In the genomic region with DNA sequence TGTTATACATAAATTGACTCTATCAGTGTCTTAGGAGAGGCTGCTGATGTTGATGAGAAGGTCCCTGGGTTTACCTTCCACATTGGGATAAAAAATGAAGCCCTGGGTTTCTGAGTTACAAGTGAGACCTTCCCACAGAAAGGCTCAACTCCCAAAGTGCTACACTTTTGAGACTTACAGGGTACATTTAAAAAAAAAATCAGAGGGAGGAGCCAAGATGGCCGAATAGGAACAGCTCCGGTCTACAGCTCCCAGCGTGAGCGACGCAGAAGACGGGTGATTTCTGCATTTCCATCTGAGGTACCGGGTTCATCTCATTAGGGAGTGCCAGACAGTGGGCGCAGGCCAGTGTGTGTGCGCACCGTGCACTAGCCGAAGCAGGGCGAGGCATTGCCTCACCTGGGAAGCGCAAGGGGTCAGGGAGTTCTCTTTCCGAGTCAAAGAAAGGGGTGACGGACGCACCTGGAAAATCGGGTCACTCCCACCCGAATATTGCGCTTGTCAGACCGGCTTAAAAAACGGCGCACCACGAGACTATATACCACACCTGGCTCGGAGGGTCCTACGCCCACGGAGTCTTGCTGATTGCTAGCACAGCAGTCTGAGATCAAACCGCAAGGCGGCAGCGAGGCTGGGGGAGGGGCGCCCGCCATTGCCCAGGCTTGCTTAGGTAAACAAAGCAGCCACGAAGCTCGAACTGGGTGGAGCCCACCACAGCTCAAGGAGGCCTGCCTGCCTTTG, we compare ENCODE assay signal across 8 cellular contexts.
A peak's percentile ranks its signal among the peaks of the same experiment; 100 is the strongest.
DNase-seq lines count a peak whose midpoint lies in the region; ATAC-seq and TF ChIP-seq lines count a peak whose summit lies in the region.
"Not testable (repeated sequence)": the region's sequence is repeated elsewhere in the genome, so short reads cannot be mapped to it uniquely, and the experiment has no call there.

No MANE protein-coding gene starts in this region.

- not testable (repeated sequence) for H3K27me3 ChIP-seq in GM06990 (replicated peaks; ENCODE audit: control insufficient read depth, insufficient read depth, low read length); ectodermal cell (ENCODE audit: control insufficient read depth, insufficient read depth, low read length, poor library complexity, severe bottlenecking); neuronal stem cell (ENCODE audit: control insufficient read depth in 3 of 3, insufficient read depth in 3 of 3, low read depth in 1 of 3, low read length in 3 of 3); upper lobe of left lung

- H3K36me3 Mint-ChIP-seq in activated T-helper 1 cell treated with anti-CD3 and anti-CD28 coated beads, Interleukin-12 subunit alpha, Interleukin-12 subunit beta, Interleukin-2, Interleukin-4 antibody, amounts not matched to agents 30 ng/mL and 10 ng/mL and 1 ng/mL, durations not matched to agents 14 hours and 24 hours and 36 hours (ENCODE audit: low read depth), result not testable (repeated sequence)

- not testable (repeated sequence) for H2BK12ac ChIP-seq in neuronal stem cell (ENCODE audit: low read length)

- peak overlapping the region; percentile 19 for H3K4me2 ChIP-seq in neuronal stem cell (ENCODE audit: insufficient read depth, low read length, poor library complexity, severe bottlenecking)

- 29 to 32% methylated on average over 26 to 29 of the region's 33 CpGs for WGBS in ectodermal cell, 2 experiments
- no CpG with 5 or more reads among the region's 33 CpGs for WGBS in neuronal stem cell (ENCODE audit: extremely low coverage in 2 of 2, insufficient read length in 2 of 2, insufficient replicate concordance in 1 of 2), 2 donors
- 42 to 80% methylated on average over 12 to 26 of the region's 33 CpGs for WGBS in upper lobe of left lung, 2 donors

- DNase-seq in GM06990 (ENCODE audit: extremely low read depth, insufficient read length); activated T-helper 1 cell treated with anti-CD3 and anti-CD28 coated beads, Interleukin-12 subunit alpha, Interleukin-12 subunit beta, Interleukin-2, Interleukin-4 antibody, amounts not matched to agents 30 ng/mL and 10 ng/mL and 1 ng/mL, durations not matched to agents 14 hours and 24 hours and 36 hours (ENCODE audit: low spot score); neuronal stem cell (ENCODE audit: low spot score): not testable (repeated sequence)
- DNase-seq in NCI-H1417 (lab: John Stamatoyannopoulos, UW) (peak; percentile 12 to 79 (median 50)), upper lobe of left lung (peak in 1 of 2 donors; percentile 56)

- not testable (repeated sequence) for TF ChIP-seq POLR2A in upper lobe of left lung (IDR thresholded peaks at IDR 0.05)

- not testable (repeated sequence) for H4K8ac ChIP-seq in neuronal stem cell (ENCODE audit: low read depth, low read length)

- not testable (repeated sequence) for H3K4me1 ChIP-seq in ectodermal cell (ENCODE audit: control insufficient read depth, insufficient read depth, low read length); neuronal stem cell (ENCODE audit: control insufficient read depth in 2 of 2, insufficient read depth in 1 of 2, low read depth in 1 of 2, low read length in 2 of 2); upper lobe of left lung

- H3K4ac ChIP-seq in neuronal stem cell (ENCODE audit: low read length), result not testable (repeated sequence)

- not testable (repeated sequence) for H2BK120ac ChIP-seq in neuronal stem cell (ENCODE audit: low read depth, low read length)

- H3K36me3 ChIP-seq in GM06990 (ENCODE audit: control insufficient read depth, insufficient read depth, low read length); ectodermal cell (ENCODE audit: control insufficient read depth, insufficient read depth, low read length); upper lobe of left lung: not testable (repeated sequence)
- H3K36me3 ChIP-seq in neuronal stem cell (replicated peaks in 1 of 2; ENCODE audit: control insufficient read depth in 2 of 2, insufficient read depth in 2 of 2, low read length in 2 of 2), result peaks cover under 1 to 20% of the 10 kb centered on the region in 2 donors

- not testable (repeated sequence) for H3K9me3 Mint-ChIP-seq in activated T-helper 1 cell treated with anti-CD3 and anti-CD28 coated beads, Interleukin-12 subunit alpha, Interleukin-12 subunit beta, Interleukin-2, Interleukin-4 antibody, amounts not matched to agents 30 ng/mL and 10 ng/mL and 1 ng/mL, durations not matched to agents 14 hours and 24 hours and 36 hours

- H3K23ac ChIP-seq in neuronal stem cell (ENCODE audit: low read depth, low read length, poor library complexity), result not testable (repeated sequence)

- H3K9ac ChIP-seq in neuronal stem cell (ENCODE audit: low read depth, low read length, poor library complexity), result not testable (repeated sequence)

- H3K4me3 Mint-ChIP-seq in activated T-helper 1 cell treated with anti-CD3 and anti-CD28 coated beads, Interleukin-12 subunit alpha, Interleukin-12 subunit beta, Interleukin-2, Interleukin-4 antibody, amounts not matched to agents 30 ng/mL and 10 ng/mL and 1 ng/mL, durations not matched to agents 14 hours and 24 hours and 36 hours, result peak overlapping the region; percentile 86

- not testable (repeated sequence) for H2AK5ac ChIP-seq in neuronal stem cell (ENCODE audit: low read depth, low read length)

- H3K4me1 Mint-ChIP-seq in activated T-helper 1 cell treated with anti-CD3 and anti-CD28 coated beads, Interleukin-12 subunit alpha, Interleukin-12 subunit beta, Interleukin-2, Interleukin-4 antibody, amounts not matched to agents 30 ng/mL and 10 ng/mL and 1 ng/mL, durations not matched to agents 14 hours and 24 hours and 36 hours (ENCODE audit: low read depth), result peaks cover 13% of the 10 kb centered on the region

- H3K14ac ChIP-seq in neuronal stem cell (ENCODE audit: low read length), result not testable (repeated sequence)

- not testable (repeated sequence) for H3K79me1 ChIP-seq in neuronal stem cell (ENCODE audit: low read depth, low read length)

- peak overlapping the region; percentile 70 for H3K27ac Mint-ChIP-seq in activated T-helper 1 cell treated with anti-CD3 and anti-CD28 coated beads, Interleukin-12 subunit alpha, Interleukin-12 subunit beta, Interleukin-2, Interleukin-4 antibody, amounts not matched to agents 30 ng/mL and 10 ng/mL and 1 ng/mL, durations not matched to agents 14 hours and 24 hours and 36 hours

- TF ChIP-seq EP300 in upper lobe of left lung (IDR thresholded peaks at IDR 0.05), result not testable (repeated sequence)

- peak overlapping the region; percentile 85 for H2AFZ ChIP-seq in neuronal stem cell (ENCODE audit: low read length)

- not testable (repeated sequence) for H4K91ac ChIP-seq in neuronal stem cell (ENCODE audit: low read depth, low read length, poor library complexity)

- H3K4me3 ChIP-seq in GM06990 (replicated peaks; ENCODE audit: low read depth, low read length), result peak overlapping the region; percentile 45
- peak overlapping the region; percentile 10 for H3K4me3 ChIP-seq in ectodermal cell (ENCODE audit: insufficient read depth, low read depth, low read length)
- peak overlapping the region; percentile 44; the same call in 1 of the 2 replicates for H3K4me3 ChIP-seq in iPS-18c (ENCODE audit: insufficient read depth, low read depth, low read length)
- peak overlapping the region in 1 of 2 donors; percentile 47 for H3K4me3 ChIP-seq in neuronal stem cell (ENCODE audit: low read length in 2 of 2)
- H3K4me3 ChIP-seq in upper lobe of left lung, result peak overlapping the region in 3 of 4 donors; percentile 39 to 48 (median 42)

- intact Hi-C loops in activated T-helper 1 cell treated with anti-CD3 and anti-CD28 coated beads, Interleukin-12 subunit alpha, Interleukin-12 subunit beta, Interleukin-2, Interleukin-4 antibody, amounts not matched to agents 30 ng/mL and 10 ng/mL and 1 ng/mL, durations not matched to agents 14 hours and 24 hours and 36 hours (cut with micrococcal nuclease), result not testable (repeated sequence)

- not testable (repeated sequence) for H3K27me3 Mint-ChIP-seq in activated T-helper 1 cell treated with anti-CD3 and anti-CD28 coated beads, Interleukin-12 subunit alpha, Interleukin-12 subunit beta, Interleukin-2, Interleukin-4 antibody, amounts not matched to agents 30 ng/mL and 10 ng/mL and 1 ng/mL, durations not matched to agents 14 hours and 24 hours and 36 hours (ENCODE audit: insufficient read depth)

- H2BK15ac ChIP-seq in neuronal stem cell (ENCODE audit: low read length), result not testable (repeated sequence)

- H2BK5ac ChIP-seq in neuronal stem cell (ENCODE audit: low read length), result not testable (repeated sequence)

- ATAC-seq in SK-N-SH treated with all-trans-retinoic acid at 6 μM for 48 hours, result peak; percentile 65
- ATAC-seq in upper lobe of left lung (ENCODE audit: low FRiP score in 2 of 2), result not testable (repeated sequence)

- H3K9me3 ChIP-seq in ectodermal cell (ENCODE audit: control insufficient read depth, low read length); iPS-18c (ENCODE audit: control insufficient read depth, insufficient read depth, low read length); neuronal stem cell (replicated peaks in 1 of 2; ENCODE audit: control insufficient read depth in 2 of 2, insufficient read depth in 1 of 2, low read depth in 1 of 2, low read length in 2 of 2); upper lobe of left lung: not testable (repeated sequence)

- H3K18ac ChIP-seq in neuronal stem cell (ENCODE audit: low read length), result not testable (repeated sequence)

- not testable (repeated sequence) for TF ChIP-seq CTCF in GM06990 (IDR thresholded peaks at IDR 0.05; ENCODE audit: insufficient read depth, low read length, poor library complexity, severe bottlenecking); upper lobe of left lung (IDR thresholded peaks at IDR 0.05)

- H3K27ac ChIP-seq in ectodermal cell (ENCODE audit: insufficient read depth, low read depth, low read length, poor library complexity, severe bottlenecking); neuronal stem cell (replicated peaks; ENCODE audit: low read length): not testable (repeated sequence)
- peak overlapping the region in 3 of 4 donors; percentile 58 to 75 (median 64) for H3K27ac ChIP-seq in upper lobe of left lung
